Comparison of ENCODE assay signal across 8 cellular contexts in the genomic region with DNA sequence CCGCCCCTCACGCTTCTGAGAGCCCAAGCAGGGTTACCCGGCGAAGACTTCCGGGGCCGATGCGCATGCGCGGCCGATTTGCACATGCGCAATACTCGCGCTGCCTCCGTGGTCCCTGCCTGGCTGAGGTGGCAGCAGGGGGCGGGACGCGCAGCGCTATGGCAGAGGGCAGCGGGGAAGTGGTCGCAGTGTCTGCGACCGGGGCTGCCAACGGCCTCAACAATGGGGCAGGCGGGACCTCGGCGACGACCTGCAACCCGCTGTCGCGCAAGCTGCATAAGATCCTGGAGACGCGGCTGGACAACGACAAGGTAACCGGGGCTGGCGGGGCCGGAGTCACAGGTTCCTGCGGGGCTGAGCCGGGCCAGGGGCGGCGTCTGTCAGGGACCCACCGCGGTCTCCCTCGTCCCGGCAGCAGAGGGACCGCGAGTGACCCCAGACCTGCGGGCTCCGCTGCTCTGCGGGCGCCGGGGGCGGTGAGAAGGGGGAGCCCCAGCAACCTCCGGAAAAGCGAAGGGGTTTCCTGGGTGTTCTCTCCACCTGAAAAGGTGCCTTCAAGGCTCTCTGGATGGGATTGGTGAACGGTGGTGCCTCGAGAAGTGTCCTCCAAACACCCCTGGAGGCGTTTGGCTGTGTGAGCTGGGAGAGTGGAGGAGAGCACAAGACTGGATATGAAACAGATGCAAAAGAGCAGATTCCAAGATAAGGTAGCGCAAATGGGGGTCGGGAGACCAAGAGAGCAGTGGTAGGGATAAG. TPM values are rescaled to one million over a fixed set of nuclear protein-coding genes. Genes with fewer than 3 reads are reported as not detected.
DNase-seq lines count a peak whose midpoint lies in the region; ATAC-seq, FAIRE-seq and TF ChIP-seq lines count a peak whose summit lies in the region.

COG6 (plus strand) TSS at position 94 of the 756 bp plus-strand sequence; CDS start at position 159, 65 bp downstream.

- peak; percentile 90 for DNase-seq in DMS 273 (lab: John Stamatoyannopoulos, UW; ENCODE audit: unreplicated experiment)
- DNase-seq in HTR-8/SVneo (ENCODE audit: insufficient read length, low spot score): peak; percentile 77
- peak; percentile 74 for DNase-seq in NT2/D1 (ENCODE audit: low read depth, low spot score)
- peak; percentile 85 for DNase-seq in activated CD8-positive, alpha-beta memory T cell treated with anti-CD3 and anti-CD28 coated beads, Interleukin-2, amount 50 U/mL, for 24 hours (ENCODE audit: extremely low read depth)
- DNase-seq in endothelial cell (ENCODE audit: low spot score): peak; percentile 98
- peak; percentile 96 for DNase-seq in midbrain (lab: John Stamatoyannopoulos, UW)
- DNase-seq in stimulated activated CD8-positive, alpha-beta memory T cell treated with anti-CD3 and anti-CD28 coated beads, Interleukin-15, amount 100 ng/mL, for 48 hours (ENCODE audit: low read depth in 2 of 2): peak; percentile 92 to 93

- peak within 1 kb of the TSS; percentile 71 for H3K27ac Mint-ChIP-seq in endothelial cell (ENCODE audit: unreplicated experiment)

- peak within 1 kb of the TSS; percentile 100 for H3K4me3 Mint-ChIP-seq in endothelial cell (ENCODE audit: unreplicated experiment)

- H3K9me3 Mint-ChIP-seq in endothelial cell (ENCODE audit: unreplicated experiment): no peaks in the 10 kb centered on the region

- ATAC-seq in GM21381 (IDR thresholded peaks at IDR 0.05; ENCODE audit: unreplicated experiment): peak; percentile 87

- no peaks in the 10 kb centered on the region for H3K27me3 ChIP-seq in NT2/D1 (ENCODE audit: insufficient read depth, insufficient read length)

- peaks cover 12% of the 10 kb centered on the region for H3K36me3 ChIP-seq in NT2/D1 (ENCODE audit: insufficient read depth, insufficient read length, low read length)

- no peaks in the 10 kb centered on the region for H3K9me3 ChIP-seq in NT2/D1 (ENCODE audit: insufficient read depth, low read length)

- H3K4me1 Mint-ChIP-seq in endothelial cell (ENCODE audit: unreplicated experiment): peaks cover 8% of the 10 kb centered on the region

- no peaks in the 10 kb centered on the region for H3K36me3 Mint-ChIP-seq in endothelial cell (ENCODE audit: low read depth, unreplicated experiment)

- H3K27me3 Mint-ChIP-seq in endothelial cell (ENCODE audit: unreplicated experiment): peaks cover 2% of the 10 kb centered on the region

- peak; percentile 97 for FAIRE-seq in HTR-8/SVneo (lab: Jason Lieb, UNC)

- peak within 1 kb of the TSS; percentile 72 for H3K4me3 ChIP-seq in NT2/D1 (ENCODE audit: insufficient read length, low read depth)

- H3K9ac ChIP-seq in NT2/D1 (ENCODE audit: insufficient read length, low read depth): peak within 1 kb of the TSS; percentile 44

- H3K4me1 ChIP-seq in NT2/D1 (ENCODE audit: insufficient read depth, insufficient read length): no peaks in the 10 kb centered on the region

- TF ChIP-seq CTCF in endothelial cell (IDR thresholded peaks at IDR 0.05; ENCODE audit: unreplicated experiment): no peak

RNA-seq across cellular contexts. Expression of gene COG6, which starts in this region (rescaled TPM):
- 34.1 TPM for total RNA-seq in endothelial cell (ENCODE audit: unreplicated experiment)

Comparison
In these comparisons a context has a peak if more than half of its experiments do, and no peak if none do; other contexts are left out.
1. Peak in every context shown above with its lines: DNase-seq, ATAC-seq and H3K4me3 ChIP-seq.